17 cellular contexts compared by ENCODE assay signal in the genomic region with DNA sequence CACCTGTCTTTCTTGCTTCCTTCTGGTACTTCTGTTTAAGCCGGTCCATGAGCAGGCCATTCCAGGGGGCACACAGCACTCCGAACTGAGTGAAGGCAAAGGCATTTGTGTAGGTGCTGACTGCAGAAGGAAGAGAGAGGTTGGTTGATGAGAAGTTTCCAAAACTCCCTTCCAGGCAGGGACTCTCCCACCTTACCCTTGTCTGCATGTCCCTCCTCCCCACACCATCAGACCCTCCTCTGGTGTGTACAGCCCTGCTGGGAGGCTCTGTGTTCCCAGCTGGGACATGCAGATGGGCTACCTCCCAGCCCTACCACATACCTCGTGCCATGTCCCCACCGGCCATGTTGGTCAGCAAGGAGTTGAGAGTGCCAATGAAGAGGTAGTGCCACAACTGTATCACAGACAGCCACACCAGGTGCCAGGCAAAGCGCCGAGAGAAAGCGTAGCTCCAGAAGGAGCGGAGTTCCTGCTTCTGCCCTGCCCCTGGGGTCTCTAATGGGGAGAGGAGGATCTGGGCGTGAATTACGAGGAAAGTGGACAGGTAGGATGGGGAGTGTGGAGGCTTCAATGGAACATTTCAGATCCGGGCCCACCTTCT. TPM values are rescaled to one million over a fixed set of nuclear protein-coding genes. Genes with fewer than 3 reads are reported as not detected.
DNase-seq lines count a peak whose midpoint lies in the region; ATAC-seq and TF ChIP-seq lines count a peak whose summit lies in the region.
"Had no signal": no experiment of that assay in that cellular context is flagged by ENCODE, and none has a peak within 500 bp of the region (broad histone marks: within the 10 kb centered on the region; RNA-seq: fewer than 3 reads in every experiment).

No MANE protein-coding gene starts in this region.

- no peak overlapping the region for H3K27ac ChIP-seq in DND-41 (ENCODE audit: low read length)
- H3K27ac ChIP-seq: BLaER1, HL-60, PC-9 had no signal

- H3K9me3 ChIP-seq in DND-41 (ENCODE audit: insufficient read depth, low read length, severe bottlenecking), result no peaks in the 10 kb centered on the region

- H3K9ac ChIP-seq in DND-41 (ENCODE audit: low read depth, low read length), result no peak overlapping the region
- H3K9ac ChIP-seq: BLaER1 had no signal

- intact Hi-C loops in activated CD4-positive, alpha-beta memory T cell treated with anti-CD3 and anti-CD28 coated beads for 36 hours (cut with micrococcal nuclease), result no loop called here

- no peak overlapping the region for H2AFZ ChIP-seq in DND-41 (ENCODE audit: low read depth, low read length)
- H2AFZ ChIP-seq: PC-9 had no signal

- H3K36me3 ChIP-seq in DND-41 (ENCODE audit: insufficient read depth, low read length), result peaks cover 96% of the 10 kb centered on the region

- CTCF ChIA-PET in activated CD4-positive, alpha-beta memory T cell treated with anti-CD3 and anti-CD28 coated beads for 36 hours (lab: Charles Lee), result no interaction called here
- CTCF ChIA-PET in activated CD4-positive, alpha-beta memory T cell treated with anti-CD3 and anti-CD28 coated beads, Interleukin-2, amount 10 ng/mL, durations not matched to agents 7 days and 5 days (lab: Charles Lee), result no interaction called here

- H3K4me1 ChIP-seq in DND-41 (ENCODE audit: insufficient read depth, low read length), result 0 out of 2 replicates have a peak, but pooled peaks cover 3% of the 10 kb centered on the region

- H3K36me3 Mint-ChIP-seq in activated CD4-positive, alpha-beta memory T cell treated with anti-CD3 and anti-CD28 coated beads for 36 hours, result peaks cover 80% of the 10 kb centered on the region
- peaks cover 81% of the 10 kb centered on the region for H3K36me3 Mint-ChIP-seq in activated CD4-positive, alpha-beta memory T cell treated with anti-CD3 and anti-CD28 coated beads, Interleukin-2, amount 10 ng/mL, durations not matched to agents 7 days and 5 days (ENCODE audit: low read depth)

- DNase-seq in activated CD4-positive, alpha-beta memory T cell treated with anti-CD3 and anti-CD28 coated beads for 36 hours, result no peak
- DNase-seq in activated CD4-positive, alpha-beta memory T cell treated with anti-CD3 and anti-CD28 coated beads, Interleukin-2, amount 10 ng/mL, durations not matched to agents 7 days and 5 days, result no peak
- DNase-seq in DND-41, result no peak
- DNase-seq in islet precursor cell, result peak; percentile 34
- no peak for DNase-seq in glomerular visceral epithelial cell (ENCODE audit: extremely low spot score)
- DNase-seq in amygdala (lab: John Stamatoyannopoulos, UW), result no peak
- DNase-seq: 8988T, KBM-7, NCI-H1092, NCI-H1694 had no signal

- no peaks in the 10 kb centered on the region for H3K27me3 Mint-ChIP-seq in activated CD4-positive, alpha-beta memory T cell treated with anti-CD3 and anti-CD28 coated beads for 36 hours
- H3K27me3 Mint-ChIP-seq in activated CD4-positive, alpha-beta memory T cell treated with anti-CD3 and anti-CD28 coated beads, Interleukin-2, amount 10 ng/mL, durations not matched to agents 7 days and 5 days, result no peaks in the 10 kb centered on the region

- H3K4me3 ChIP-seq in DND-41 (ENCODE audit: low read depth in 1 of 2, low read length in 2 of 2), result no peak overlapping the region
- H3K4me3 ChIP-seq: BLaER1, PC-9 had no signal

- no peaks in the 10 kb centered on the region for H3K9me3 Mint-ChIP-seq in activated CD4-positive, alpha-beta memory T cell treated with anti-CD3 and anti-CD28 coated beads for 36 hours
- no peaks in the 10 kb centered on the region for H3K9me3 Mint-ChIP-seq in activated CD4-positive, alpha-beta memory T cell treated with anti-CD3 and anti-CD28 coated beads, Interleukin-2, amount 10 ng/mL, durations not matched to agents 7 days and 5 days

- peaks cover 57% of the 10 kb centered on the region for H3K4me1 Mint-ChIP-seq in activated CD4-positive, alpha-beta memory T cell treated with anti-CD3 and anti-CD28 coated beads for 36 hours (ENCODE audit: low read depth)
- peaks cover 28% of the 10 kb centered on the region for H3K4me1 Mint-ChIP-seq in activated CD4-positive, alpha-beta memory T cell treated with anti-CD3 and anti-CD28 coated beads, Interleukin-2, amount 10 ng/mL, durations not matched to agents 7 days and 5 days

- H3K4me2 ChIP-seq in DND-41 (ENCODE audit: insufficient read depth, low read length), result no peak overlapping the region
- H3K4me2 ChIP-seq: BLaER1, PC-9 had no signal

- POLR2A ChIA-PET in activated CD4-positive, alpha-beta memory T cell treated with anti-CD3 and anti-CD28 coated beads for 36 hours (lab: Charles Lee), result no interaction called here
- POLR2A ChIA-PET in activated CD4-positive, alpha-beta memory T cell treated with anti-CD3 and anti-CD28 coated beads, Interleukin-2, amount 10 ng/mL, durations not matched to agents 7 days and 5 days (lab: Charles Lee), result no interaction called here

- H3K27me3 ChIP-seq in DND-41 (ENCODE audit: insufficient read depth, low read length, poor library complexity), result no peaks in the 10 kb centered on the region
- H3K27me3 ChIP-seq: BLaER1 had no signal

- peaks cover 16% of the 10 kb centered on the region for H3K79me2 ChIP-seq in DND-41 (ENCODE audit: insufficient read depth, low read length)

- H3K27ac Mint-ChIP-seq in activated CD4-positive, alpha-beta memory T cell treated with anti-CD3 and anti-CD28 coated beads for 36 hours, result peak overlapping the region; percentile 56
- no peak overlapping the region for H3K27ac Mint-ChIP-seq in activated CD4-positive, alpha-beta memory T cell treated with anti-CD3 and anti-CD28 coated beads, Interleukin-2, amount 10 ng/mL, durations not matched to agents 7 days and 5 days

- ATAC-seq in DND-41 (ENCODE audit: insufficient read depth, low read depth) (0 out of 3 replicates have a peak, but pooled peaks have one; percentile 17), HG03045 (IDR thresholded peaks at IDR 0.05; ENCODE audit: unreplicated experiment) (peak; percentile 47), GM21723 (IDR thresholded peaks at IDR 0.05; ENCODE audit: unreplicated experiment) (no peak)
- ATAC-seq: HCT116 had no signal

- no peak for TF ChIP-seq CTCF in DND-41 (IDR thresholded peaks at IDR 0.05; ENCODE audit: borderline replicate concordance, extremely low read depth, low read length, poor library complexity, severe bottlenecking)

- no peak overlapping the region for H3K4me3 Mint-ChIP-seq in activated CD4-positive, alpha-beta memory T cell treated with anti-CD3 and anti-CD28 coated beads for 36 hours
- H3K4me3 Mint-ChIP-seq in activated CD4-positive, alpha-beta memory T cell treated with anti-CD3 and anti-CD28 coated beads, Interleukin-2, amount 10 ng/mL, durations not matched to agents 7 days and 5 days, result no peak overlapping the region

- H4K20me1 ChIP-seq in DND-41 (ENCODE audit: insufficient read depth, low read length), result peaks cover 51% of the 10 kb centered on the region

RNA-seq across cellular contexts. Expression of a gene that starts 12.2 kb away (rescaled TPM):
- total RNA-seq in activated CD4-positive, alpha-beta memory T cell treated with anti-CD3 and anti-CD28 coated beads for 36 hours, result 100 to 1,000 TPM; 170 to 186 TPM
- 100 to 1,000 TPM in 1 of 2 experiments, 10 to 100 TPM in 1; 94.5 to 101 TPM for total RNA-seq in activated CD4-positive, alpha-beta memory T cell treated with anti-CD3 and anti-CD28 coated beads, Interleukin-2, amount 10 ng/mL, durations not matched to agents 7 days and 5 days

RNA-seq across cellular contexts. Expression of a gene that starts 24.3 kb away (rescaled TPM):
- total RNA-seq in activated CD4-positive, alpha-beta memory T cell treated with anti-CD3 and anti-CD28 coated beads for 36 hours, result 1 to 10 TPM; 1.8 to 2.2 TPM
- under 1 TPM; 0.33 to 0.68 TPM for total RNA-seq in activated CD4-positive, alpha-beta memory T cell treated with anti-CD3 and anti-CD28 coated beads, Interleukin-2, amount 10 ng/mL, durations not matched to agents 7 days and 5 days
- total RNA-seq: PC-9 had no signal

RNA-seq across cellular contexts. Expression of a gene that starts 33.8 kb away (rescaled TPM):
- total RNA-seq in activated CD4-positive, alpha-beta memory T cell treated with anti-CD3 and anti-CD28 coated beads for 36 hours, result not detected
- not detected for total RNA-seq in activated CD4-positive, alpha-beta memory T cell treated with anti-CD3 and anti-CD28 coated beads, Interleukin-2, amount 10 ng/mL, durations not matched to agents 7 days and 5 days
- total RNA-seq: M059J, PC-9 had no signal

RNA-seq across cellular contexts. Expression of a gene that starts 45.6 kb away (rescaled TPM):
- total RNA-seq in activated CD4-positive, alpha-beta memory T cell treated with anti-CD3 and anti-CD28 coated beads for 36 hours, result under 1 TPM; 0.36 to 0.51 TPM
- total RNA-seq in activated CD4-positive, alpha-beta memory T cell treated with anti-CD3 and anti-CD28 coated beads, Interleukin-2, amount 10 ng/mL, durations not matched to agents 7 days and 5 days, result under 1 TPM; 0.35 to 0.50 TPM
